In genomic region chr9:36728651-36729520, GRCh38 we compare ENCODE assay signal across 8 cellular contexts.
DNase-seq lines count a peak whose midpoint lies in the region; ATAC-seq, FAIRE-seq and TF ChIP-seq lines count a peak whose summit lies in the region.

No MANE protein-coding gene starts in this region.

- peak; percentile 92 to 97 (median 93) for TF ChIP-seq CTCF in H1 (IDR thresholded peaks at IDR 0.05; ENCODE audit: control extremely low read depth in 1 of 3, insufficient read depth in 1 of 3, low read depth in 1 of 3, low read length in 3 of 3)

- H2AFZ ChIP-seq in H1 (ENCODE audit: low read length), result peak overlapping the region; percentile 84

- POLR2A ChIA-PET in H1 (lab: Charles Lee; ENCODE audit: partially characterized antibody), result interaction anchor here (0.5 to 0.6 kb wide), 2 partner anchors 110 to 142 kb away, joined by 3 read pairs; no protein-coding TSS in a partner anchor

- no peaks in the 10 kb centered on the region for H3K79me1 ChIP-seq in H1 (ENCODE audit: low read depth, low read length)

- no peaks in the 10 kb centered on the region for H3K36me3 ChIP-seq in H1 (ENCODE audit: control insufficient read depth in 2 of 4, insufficient read depth in 4 of 4, low read length in 3 of 4)

- H2BK15ac ChIP-seq in H1 (ENCODE audit: low read length), result no peak overlapping the region; the same call in 1 of the 2 replicates

- peak overlapping the region in 3 of 6 donors; percentile 65 to 84 (median 73) for H3K27ac Mint-ChIP-seq in naive B cell
- H3K27ac Mint-ChIP-seq in stimulated activated naive B cell treated with anti-CD40 and anti-IgM and Interleukin-4, amounts not matched to agents 10 μg/mL and 1 μg/mL and 100 μg/mL, for 72 hours, result no peak overlapping the region

- H3K4ac ChIP-seq in H1 (replicated peaks; ENCODE audit: insufficient read length, low read depth, low read length), result no peak overlapping the region

- H3K23me2 ChIP-seq in H1 (ENCODE audit: low read depth, low read length), result no peaks in the 10 kb centered on the region; the same call in 1 of the 2 replicates

- no peak overlapping the region for H3K9ac ChIP-seq in H1 (replicated peaks in 1 of 4; ENCODE audit: extremely low read depth in 1 of 4, low read depth in 3 of 4, low read length in 3 of 4)

- no peaks in the 10 kb centered on the region for H3K27me3 ChIP-seq in H1 (replicated peaks in 1 of 4; ENCODE audit: control insufficient read depth in 3 of 4, extremely low read depth in 1 of 4, insufficient read depth in 3 of 4, low read length in 3 of 4)

- H3K4me1 Mint-ChIP-seq in naive B cell, result peaks cover 8 to 19% (median 11%) of the 10 kb centered on the region in 3 donors
- H3K4me1 Mint-ChIP-seq in stimulated activated naive B cell treated with anti-CD40 and anti-IgM and Interleukin-4, amounts not matched to agents 10 μg/mL and 1 μg/mL and 100 μg/mL, for 72 hours, result peaks cover 10 to 31% of the 10 kb centered on the region in 2 donors

- H4K8ac ChIP-seq in H1 (ENCODE audit: extremely low read depth, insufficient read depth, low read length), result no peak overlapping the region

- TF ChIP-seq EP300 in H1 (IDR thresholded peaks at IDR 0.05; ENCODE audit: borderline replicate concordance in 1 of 2, low read depth in 2 of 2, low read length in 2 of 2), result no peak; a peak in 1 of 3 replicates

- no peaks in the 10 kb centered on the region for H3K79me2 ChIP-seq in H1 (ENCODE audit: control insufficient read depth in 1 of 2, insufficient read depth in 2 of 2, low read length in 2 of 2)

- FAIRE-seq in H1 (lab: Jason Lieb, UNC), result peak; percentile 93

- H2AK5ac ChIP-seq in H1 (ENCODE audit: low read depth, low read length), result no peak overlapping the region

- ATAC-seq in HG02798 (IDR thresholded peaks at IDR 0.05; ENCODE audit: poor library complexity, unreplicated experiment) (peak; percentile 72), naive B cell (ENCODE audit: low read depth in 2 of 2) (peak in 1 of 2 donors; percentile 53), GM18519 (IDR thresholded peaks at IDR 0.05; ENCODE audit: low FRiP score, unreplicated experiment) (no peak)
- peak; percentile 79 for ATAC-seq in stimulated activated naive B cell treated with anti-CD40 and anti-IgM and Interleukin-4, amounts not matched to agents 10 μg/mL and 1 μg/mL and 100 μg/mL, for 72 hours (replicated peaks)

- no peak overlapping the region for H3K14ac ChIP-seq in H1 (ENCODE audit: insufficient read length)

- H2BK120ac ChIP-seq in H1 (replicated peaks; ENCODE audit: low read depth, low read length), result no peak overlapping the region

- H2BK12ac ChIP-seq in H1 (ENCODE audit: low read depth, low read length), result no peak overlapping the region

- H3K9me3 Mint-ChIP-seq in naive B cell, result no peaks in the 10 kb centered on the region
- no peaks in the 10 kb centered on the region for H3K9me3 Mint-ChIP-seq in stimulated activated naive B cell treated with anti-CD40 and anti-IgM and Interleukin-4, amounts not matched to agents 10 μg/mL and 1 μg/mL and 100 μg/mL, for 72 hours

- H3K4me3 Mint-ChIP-seq in naive B cell, result no peak overlapping the region
- no peak overlapping the region for H3K4me3 Mint-ChIP-seq in stimulated activated naive B cell treated with anti-CD40 and anti-IgM and Interleukin-4, amounts not matched to agents 10 μg/mL and 1 μg/mL and 100 μg/mL, for 72 hours

- H4K5ac ChIP-seq in H1 (ENCODE audit: insufficient read length, low read depth, low read length), result no peak overlapping the region

- no peaks in the 10 kb centered on the region for H4K20me1 ChIP-seq in H1 (replicated peaks in 1 of 2; ENCODE audit: control insufficient read depth in 1 of 2, insufficient read depth in 2 of 2, low read length in 2 of 2)

- H2BK20ac ChIP-seq in H1 (ENCODE audit: low read length), result no peak overlapping the region

- H3K4me1 ChIP-seq in H1 (replicated peaks in 1 of 4; ENCODE audit: control insufficient read depth in 3 of 4, insufficient read depth in 4 of 4, low read length in 3 of 4), result peaks cover 2 to 13% (median 4%) of the 10 kb centered on the region in 4 experiments; a peak in 6 of 7 replicates

- H3K4me2 ChIP-seq in H1 (ENCODE audit: insufficient read depth in 1 of 2, low read depth in 2 of 2, low read length in 2 of 2), result no peak overlapping the region

- no peak overlapping the region for H4K91ac ChIP-seq in H1 (replicated peaks; ENCODE audit: insufficient read length, low read length)

- no peak overlapping the region for H3K23ac ChIP-seq in H1 (ENCODE audit: insufficient read length)

- CTCF ChIA-PET in H1 (lab: Charles Lee; ENCODE audit: partially characterized antibody), result interaction anchor here (0.6 to 2.4 kb wide), 47 partner anchors 9 to 590 kb away, joined by 3 to 13 read pairs (median 4); no protein-coding TSS in a partner anchor

- no peak overlapping the region for H3K27ac ChIP-seq in H1 (ENCODE audit: low read depth, low read length)

- no peaks in the 10 kb centered on the region for H3K9me3 ChIP-seq in H1 (ENCODE audit: insufficient read depth in 2 of 2, low read depth in 1 of 2, low read length in 1 of 2)

- H3K36me3 Mint-ChIP-seq in naive B cell, result no peaks in the 10 kb centered on the region
- H3K36me3 Mint-ChIP-seq in stimulated activated naive B cell treated with anti-CD40 and anti-IgM and Interleukin-4, amounts not matched to agents 10 μg/mL and 1 μg/mL and 100 μg/mL, for 72 hours, result no peaks in the 10 kb centered on the region

- peaks cover 0 to 2% (median 0%) of the 10 kb centered on the region in 3 donors for H3K27me3 Mint-ChIP-seq in naive B cell
- H3K27me3 Mint-ChIP-seq in stimulated activated naive B cell treated with anti-CD40 and anti-IgM and Interleukin-4, amounts not matched to agents 10 μg/mL and 1 μg/mL and 100 μg/mL, for 72 hours, result no peaks in the 10 kb centered on the region

- no peak overlapping the region for H2BK5ac ChIP-seq in H1 (ENCODE audit: low read depth, low read length)

- H3K4me3 ChIP-seq in H1 (ENCODE audit: extremely low read depth in 1 of 4, insufficient read depth in 2 of 4, low read depth in 3 of 4, low read length in 4 of 4), result no peak overlapping the region

- 53% methylated on average over 5 of the region's 5 CpGs; no CpG with 5 or more reads in 1 of the 2 experiments for WGBS in H1 (ENCODE audit: extremely low coverage in 1 of 2, insufficient coverage in 1 of 2, insufficient read length in 1 of 2, insufficient replicate concordance in 2 of 2, low coverage in 1 of 2, low lambda C conversion rate in 2 of 2, missing lambda C conversion rate in 1 of 2), 2 experiments

- peak; percentile 96 to 97 for TF ChIP-seq RAD21 in H1 (IDR thresholded peaks at IDR 0.05 in 1 of 2, conservative IDR thresholded peaks at IDR 0.05 in 1 of 2; ENCODE audit: low read depth in 2 of 2, low read length in 2 of 2)

- no peak for TF ChIP-seq POLR2A in H1 (IDR thresholded peaks at IDR 0.05; ENCODE audit: control extremely low read depth in 1 of 2, low read depth in 2 of 2, low read length in 2 of 2)

- DNase-seq in DMS53 treated with DMSO at 0.1 percent for 48 hours (lab: John Stamatoyannopoulos, UW; ENCODE audit: unreplicated experiment) (peak; percentile 28), NCI-H526 (lab: John Stamatoyannopoulos, UW) (peak; percentile 49 to 90), H1 (ENCODE audit: low read depth in 1 of 2, low spot score in 2 of 2) (peak; percentile 70 to 99), naive B cell (peak; percentile 33)
- DNase-seq in activated CD4-positive, alpha-beta T cell treated with anti-CD3 and anti-CD28 coated beads, Interleukin-2, amount 50 U/mL, for 48 hours, result peak; percentile 81 to 85
- peak; percentile 40 for DNase-seq in stimulated activated naive B cell treated with anti-CD40 and anti-IgM and Interleukin-4, amounts not matched to agents 10 μg/mL and 1 μg/mL and 100 μg/mL, for 72 hours

- H3K56ac ChIP-seq in H1 (replicated peaks; ENCODE audit: insufficient read length, low read depth, low read length), result no peak overlapping the region

- H3K18ac ChIP-seq in H1 (ENCODE audit: extremely low read depth, low read length), result no peak overlapping the region

TF ChIP-seq in H1, 55 proteins besides CTCF, POLR2A, EP300 and RAD21:
- TF ChIP-seq TEAD4 (IDR thresholded peaks at IDR 0.05; ENCODE audit: low read depth, low read length) (peak; percentile 61; the same call in 1 of the 2 replicates), CHD1 (IDR thresholded peaks at IDR 0.05; ENCODE audit: low read depth, low read length) (no peak), SUZ12 (IDR thresholded peaks at IDR 0.05; ENCODE audit: low read length) (no peak), RFX5 (IDR thresholded peaks at IDR 0.05; ENCODE audit: borderline replicate concordance, low read depth, low read length) (no peak), GABPA (IDR thresholded peaks at IDR 0.05; ENCODE audit: borderline replicate concordance, insufficient read depth, low read length) (peak; percentile 16; the same call in 1 of the 2 replicates), YY1 (IDR thresholded peaks at IDR 0.05; ENCODE audit: low read depth, low read length) (no peak), HDAC6 (IDR thresholded peaks at IDR 0.05; ENCODE audit: low read depth, low read length) (no peak), SIX5 (IDR thresholded peaks at IDR 0.05; ENCODE audit: low read depth, low read length) (no peak)

Comparison
In these comparisons a context has a peak if more than half of its experiments do, and no peak if none do; other contexts are left out.
1. DNase-seq: peak in every context shown above with its lines; median percentile 84 in H1; 83 in activated CD4-positive, alpha-beta T cell treated with anti-CD3 and anti-CD28 coated beads, Interleukin-2, amount 50 U/mL, for 48 hours; 70 in NCI-H526; 40 in stimulated activated naive B cell treated with anti-CD40 and anti-IgM and Interleukin-4, amounts not matched to agents 10 μg/mL and 1 μg/mL and 100 μg/mL, for 72 hours; 33 in naive B cell; 28 in DMS53 treated with DMSO at 0.1 percent for 48 hours.